Comparison of ENCODE assay signal across 22 cellular contexts in genomic region chr7:90690159-90690858, GRCh38.
DNase-seq lines count a peak whose midpoint lies in the region; ATAC-seq and TF ChIP-seq lines count a peak whose summit lies in the region.
"Had no signal": no experiment of that assay in that cellular context is flagged by ENCODE, and none has a peak within 500 bp of the region (broad histone marks: within the 10 kb centered on the region; RNA-seq: fewer than 3 reads in every experiment).

No MANE protein-coding gene starts in this region.

- ATAC-seq in HG02610 (IDR thresholded peaks at IDR 0.05; ENCODE audit: unreplicated experiment) (peak; percentile 61), GM18907 (IDR thresholded peaks at IDR 0.05; ENCODE audit: unreplicated experiment) (no peak), lower lobe of right lung (no peak)
- ATAC-seq in stimulated activated memory B cell treated with anti-CD40 and anti-IgM and Interleukin-4, amounts not matched to agents 10 μg/mL and 1 μg/mL and 100 μg/mL, for 72 hours: peak; percentile 64
- ATAC-seq: GM23338, heart left ventricle had no signal

- no peak overlapping the region for H3K27ac Mint-ChIP-seq in stimulated activated memory B cell treated with anti-CD40 and anti-IgM and Interleukin-4, amounts not matched to agents 10 μg/mL and 1 μg/mL and 100 μg/mL, for 72 hours
- H3K27ac Mint-ChIP-seq in endothelial cell (ENCODE audit: unreplicated experiment): no peak overlapping the region
- H3K27ac Mint-ChIP-seq: GM23338 had no signal

- H3K27me3 ChIP-seq in Karpas-422 (ENCODE audit: low read length) (no peaks in the 10 kb centered on the region), lower lobe of right lung (ENCODE audit: low read depth) (no peaks in the 10 kb centered on the region)
- H3K27me3 ChIP-seq: heart left ventricle, neutrophil, SJSA1 had no signal

- no peaks in the 10 kb centered on the region for H3K27me3 Mint-ChIP-seq in stimulated activated memory B cell treated with anti-CD40 and anti-IgM and Interleukin-4, amounts not matched to agents 10 μg/mL and 1 μg/mL and 100 μg/mL, for 72 hours
- H3K27me3 Mint-ChIP-seq in endothelial cell (ENCODE audit: unreplicated experiment): no peaks in the 10 kb centered on the region

- peaks cover 14% of the 10 kb centered on the region for H3K36me3 Mint-ChIP-seq in stimulated activated memory B cell treated with anti-CD40 and anti-IgM and Interleukin-4, amounts not matched to agents 10 μg/mL and 1 μg/mL and 100 μg/mL, for 72 hours
- no peaks in the 10 kb centered on the region for H3K36me3 Mint-ChIP-seq in endothelial cell (ENCODE audit: low read depth, unreplicated experiment)

- DNase-seq in DMS 273 (lab: John Stamatoyannopoulos, UW; ENCODE audit: unreplicated experiment): peak; percentile 14
- no peak for DNase-seq in DMS 273 treated with DMSO at 0.1 percent for 48 hours (lab: John Stamatoyannopoulos, UW)
- DNase-seq in Karpas-422: peak; percentile 83
- DNase-seq in endothelial cell (ENCODE audit: low spot score): no peak
- DNase-seq in lower lobe of right lung: no peak
- DNase-seq: activated CD4-positive, alpha-beta T cell treated with anti-CD3 and anti-CD28 coated beads, Interleukin-2, amount 50 U/mL, for 4 hours; activated T-cell treated with anti-CD3 and anti-CD28 coated beads, Interleukin-2, amount 50 U/mL, for 48 hours; DMS79; heart left ventricle; NCI-H1417; NK-92 treated with Interleukin-12 subunit alpha and Interleukin-12 subunit beta, amount 100 ng/mL, for 24 hours; stimulated activated CD4-positive, alpha-beta T cell treated with anti-CD3 and anti-CD28 coated beads, Interleukin-2, amount 100 ng/mL, for 48 hours; stimulated activated CD8-positive, alpha-beta memory T cell treated with anti-CD3 and anti-CD28 coated beads, Interleukin-4, amount 100 ng/mL, for 48 hours had no signal

- peaks cover 43% of the 10 kb centered on the region for H3K4me1 Mint-ChIP-seq in stimulated activated memory B cell treated with anti-CD40 and anti-IgM and Interleukin-4, amounts not matched to agents 10 μg/mL and 1 μg/mL and 100 μg/mL, for 72 hours
- peaks cover 20% of the 10 kb centered on the region for H3K4me1 Mint-ChIP-seq in endothelial cell (ENCODE audit: unreplicated experiment)

- no peak overlapping the region for H3K4me3 Mint-ChIP-seq in stimulated activated memory B cell treated with anti-CD40 and anti-IgM and Interleukin-4, amounts not matched to agents 10 μg/mL and 1 μg/mL and 100 μg/mL, for 72 hours
- no peak overlapping the region for H3K4me3 Mint-ChIP-seq in endothelial cell (ENCODE audit: unreplicated experiment)
- H3K4me3 Mint-ChIP-seq: GM23338 had no signal

- H4K20me1 ChIP-seq in Karpas-422 (ENCODE audit: insufficient read depth, low read depth, low read length): no peaks in the 10 kb centered on the region

- peak overlapping the region; percentile 73 for H3K27ac ChIP-seq in Karpas-422 (ENCODE audit: low read length)
- H3K27ac ChIP-seq in lower lobe of right lung: no peak overlapping the region
- H3K27ac ChIP-seq: 22Rv1, C4-2B, heart left ventricle, KMS-11, neutrophil, SJSA1 had no signal

- no peaks in the 10 kb centered on the region for H3K9me3 ChIP-seq in Karpas-422 (ENCODE audit: low read length)
- H3K9me3 ChIP-seq in lower lobe of right lung: no peaks in the 10 kb centered on the region
- H3K9me3 ChIP-seq: heart left ventricle, neutrophil, SJSA1 had no signal

- peak overlapping the region; percentile 33; the same call in 1 of the 2 replicates for H3K4me3 ChIP-seq in Karpas-422 (ENCODE audit: low read length)
- H3K4me3 ChIP-seq in lower lobe of right lung: no peak overlapping the region
- H3K4me3 ChIP-seq: GM23338, heart left ventricle, SJSA1 had no signal

- H3K9me3 Mint-ChIP-seq in stimulated activated memory B cell treated with anti-CD40 and anti-IgM and Interleukin-4, amounts not matched to agents 10 μg/mL and 1 μg/mL and 100 μg/mL, for 72 hours: no peaks in the 10 kb centered on the region
- no peaks in the 10 kb centered on the region for H3K9me3 Mint-ChIP-seq in endothelial cell (ENCODE audit: unreplicated experiment)
- H3K9me3 Mint-ChIP-seq: GM23338 had no signal

- no peaks in the 10 kb centered on the region for H3K9me2 ChIP-seq in Karpas-422 (replicated peaks; ENCODE audit: insufficient read depth, low read length)

- peaks cover 73% of the 10 kb centered on the region for H3K4me1 ChIP-seq in Karpas-422 (ENCODE audit: low read length)
- H3K4me1 ChIP-seq in lower lobe of right lung: no peaks in the 10 kb centered on the region

- intact Hi-C loops in lower lobe of right lung (cut with DNase I): no loop called here

- no peaks in the 10 kb centered on the region for H3K36me3 ChIP-seq in Karpas-422 (ENCODE audit: insufficient read depth, low read length)
- no peaks in the 10 kb centered on the region for H3K36me3 ChIP-seq in lower lobe of right lung
- H3K36me3 ChIP-seq: heart left ventricle, neutrophil, SJSA1 had no signal

- no peak overlapping the region for H2AFZ ChIP-seq in Karpas-422 (ENCODE audit: low read length)
- H2AFZ ChIP-seq: GM23338 had no signal

- peak overlapping the region; percentile 61 for H3K4me2 ChIP-seq in Karpas-422 (ENCODE audit: low read depth, low read length, poor library complexity, severe bottlenecking)
- H3K4me2 ChIP-seq: GM23338, KMS-11 had no signal

- no peak for TF ChIP-seq CTCF in endothelial cell (IDR thresholded peaks at IDR 0.05; ENCODE audit: unreplicated experiment)
- TF ChIP-seq CTCF in lower lobe of right lung (IDR thresholded peaks at IDR 0.05): no peak

- peak overlapping the region; percentile 10; the same call in 1 of the 2 replicates for H3K9ac ChIP-seq in Karpas-422 (ENCODE audit: low read length)
- H3K9ac ChIP-seq: KMS-11 had no signal

- H3K79me2 ChIP-seq in Karpas-422 (ENCODE audit: low read length): peaks cover 80% of the 10 kb centered on the region

Comparison
In these comparisons a context has a peak if more than half of its experiments do, and no peak if none do; other contexts are left out.
1. DNase-seq: peak in DMS 273 (single experiment) and Karpas-422 (single experiment); none in DMS 273 treated with DMSO at 0.1 percent for 48 hours (single experiment), endothelial cell (single experiment) and lower lobe of right lung (single experiment).
2. ATAC-seq: peak in HG02610 (single experiment) and stimulated activated memory B cell treated with anti-CD40 and anti-IgM and Interleukin-4, amounts not matched to agents 10 μg/mL and 1 μg/mL and 100 μg/mL, for 72 hours (single experiment); none in GM18907 (single experiment) and lower lobe of right lung (0 of 2).